Comparison of ENCODE assay signal across 8 cellular contexts in genomic region chr15:88605507-88606436, GRCh38. TPM values are rescaled to one million over a fixed set of nuclear protein-coding genes. Genes with fewer than 3 reads are reported as not detected.
DNase-seq lines count a peak whose midpoint lies in the region; ATAC-seq, FAIRE-seq and TF ChIP-seq lines count a peak whose summit lies in the region.

No MANE protein-coding gene starts in this region.

- H2BK12ac ChIP-seq in H1 (ENCODE audit: low read depth, low read length) = no peak overlapping the region

- H3K14ac ChIP-seq in H1 (ENCODE audit: insufficient read length) = no peak overlapping the region

- H3K23me2 ChIP-seq in H1 (ENCODE audit: low read depth, low read length) = peaks cover 25% of the 10 kb centered on the region; the same call in 1 of the 2 replicates

- H4K91ac ChIP-seq in H1 (replicated peaks; ENCODE audit: insufficient read length, low read length) = no peak overlapping the region

- H2BK5ac ChIP-seq in H1 (ENCODE audit: low read depth, low read length) = no peak overlapping the region

- peak overlapping the region; percentile 58 to 73 (median 65) for H3K4me3 Mint-ChIP-seq in nephron

- TF ChIP-seq POLR2A in H1 (IDR thresholded peaks at IDR 0.05; ENCODE audit: control extremely low read depth in 1 of 2, low read depth in 2 of 2, low read length in 2 of 2) = no peak

- no peak overlapping the region for H2BK15ac ChIP-seq in H1 (ENCODE audit: low read length)

- H2BK20ac ChIP-seq in H1 (ENCODE audit: low read length) = no peak overlapping the region

- H3K18ac ChIP-seq in H1 (ENCODE audit: extremely low read depth, low read length) = no peak overlapping the region

- H3K4me2 ChIP-seq in H1 (ENCODE audit: insufficient read depth in 1 of 2, low read depth in 2 of 2, low read length in 2 of 2) = peak overlapping the region; percentile 94 to 95

- H2AFZ ChIP-seq in H1 (ENCODE audit: low read length) = no peak overlapping the region

- DNase-seq in T-helper 1 cell (peak in 3 of 5 donors; percentile 38 to 42 (median 40)), H1 (ENCODE audit: low read depth in 1 of 2, low spot score in 2 of 2) (peak in 1 of 2 experiments; percentile 91), mucosa of gallbladder (ENCODE audit: low spot score) (no peak), RKO (ENCODE audit: low spot score) (no peak)

- H3K36me3 ChIP-seq in HEK293 (ENCODE audit: control insufficient read depth in 2 of 2, insufficient read depth in 1 of 2, low read length in 2 of 2) = no peaks in the 10 kb centered on the region
- no peaks in the 10 kb centered on the region for H3K36me3 ChIP-seq in H1 (ENCODE audit: control insufficient read depth in 2 of 4, insufficient read depth in 4 of 4, low read length in 3 of 4)

- no peak overlapping the region for H2AK5ac ChIP-seq in H1 (ENCODE audit: low read depth, low read length)

- H3K9me3 ChIP-seq in HEK293 (ENCODE audit: control insufficient read depth, insufficient read depth, low read depth, low read length) = no peaks in the 10 kb centered on the region
- no peaks in the 10 kb centered on the region for H3K9me3 ChIP-seq in H1 (ENCODE audit: insufficient read depth in 2 of 2, low read depth in 1 of 2, low read length in 1 of 2)

- no peak overlapping the region for H3K27ac Mint-ChIP-seq in nephron

- TF ChIP-seq EP300 in H1 (IDR thresholded peaks at IDR 0.05; ENCODE audit: borderline replicate concordance in 1 of 2, low read depth in 2 of 2, low read length in 2 of 2) = no peak

- H4K20me1 ChIP-seq in H1 (replicated peaks in 1 of 2; ENCODE audit: control insufficient read depth in 1 of 2, insufficient read depth in 2 of 2, low read length in 2 of 2) = peaks cover 0 to 7% of the 10 kb centered on the region in 2 experiments

- H3K4me1 ChIP-seq in HEK293 (ENCODE audit: control insufficient read depth, insufficient read depth, low read length) (peaks cover 18% of the 10 kb centered on the region), H1 (replicated peaks in 1 of 4; ENCODE audit: control insufficient read depth in 3 of 4, insufficient read depth in 4 of 4, low read length in 3 of 4) (peaks cover 10 to 31% (median 22%) of the 10 kb centered on the region in 4 experiments)

- H4K8ac ChIP-seq in H1 (ENCODE audit: extremely low read depth, insufficient read depth, low read length) = no peak overlapping the region

- WGBS in H1 (ENCODE audit: extremely low coverage in 1 of 2, insufficient coverage in 1 of 2, insufficient read length in 1 of 2, insufficient replicate concordance in 2 of 2, low coverage in 1 of 2, low lambda C conversion rate in 2 of 2, missing lambda C conversion rate in 1 of 2), 2 experiments = 7% methylated on average over 46 of the region's 48 CpGs; no CpG with 5 or more reads in 1 of the 2 experiments

- TF ChIP-seq CTCF in HEK293 (tag by site-specific recombination; IDR thresholded peaks at IDR 0.05) = no peak; the same call in 1 of the 2 replicates
- no peak for TF ChIP-seq CTCF in H1 (IDR thresholded peaks at IDR 0.05; ENCODE audit: control extremely low read depth in 1 of 3, insufficient read depth in 1 of 3, low read depth in 1 of 3, low read length in 3 of 3)
- TF ChIP-seq CTCF in nephron (IDR thresholded peaks at IDR 0.05; ENCODE audit: unreplicated experiment in 3 of 3) = no peak

- peaks cover 98% of the 10 kb centered on the region for H3K27me3 Mint-ChIP-seq in nephron (ENCODE audit: low read depth)

- H3K27me3 ChIP-seq in H1 (replicated peaks in 1 of 4; ENCODE audit: control insufficient read depth in 3 of 4, extremely low read depth in 1 of 4, insufficient read depth in 3 of 4, low read length in 3 of 4) = peaks cover 31 to 58% (median 51%) of the 10 kb centered on the region in 4 experiments

- no peak overlapping the region for H3K4ac ChIP-seq in H1 (replicated peaks; ENCODE audit: insufficient read length, low read depth, low read length)

- no peaks in the 10 kb centered on the region for H3K79me1 ChIP-seq in H1 (ENCODE audit: low read depth, low read length)

- FAIRE-seq in H1 (lab: Jason Lieb, UNC) = no peak

- CTCF ChIA-PET in HEK293 (lab: Yijun Ruan, JAX) = interaction anchor here (1.0 kb wide), 1 partner anchor 10 kb away, joined by 4 read pairs; no protein-coding TSS in a partner anchor
- CTCF ChIA-PET in H1 (lab: Charles Lee; ENCODE audit: partially characterized antibody) = interaction anchor here (0.6 to 1.7 kb wide), 6 partner anchors 9 to 199 kb away, joined by 3 to 7 read pairs (median 4); no protein-coding TSS in a partner anchor

- H3K27ac ChIP-seq in HEK293 (ENCODE audit: extremely low read depth, low read depth, low read length) (no peak overlapping the region), H1 (ENCODE audit: low read depth, low read length) (no peak overlapping the region)

- H3K56ac ChIP-seq in H1 (replicated peaks; ENCODE audit: insufficient read length, low read depth, low read length) = no peak overlapping the region

- ATAC-seq in HG03139 (IDR thresholded peaks at IDR 0.05; ENCODE audit: unreplicated experiment) = no peak
- ATAC-seq in HG03342 (IDR thresholded peaks at IDR 0.05; ENCODE audit: unreplicated experiment) = no peak

- H3K4me3 ChIP-seq in HEK293 (ENCODE audit: low read depth, low read length) (peak overlapping the region; percentile 12; the same call in 1 of the 2 replicates), H1 (ENCODE audit: extremely low read depth in 1 of 4, insufficient read depth in 2 of 4, low read depth in 3 of 4, low read length in 4 of 4) (peak overlapping the region; percentile 24 to 61 (median 52); a peak in 7 of 8 replicates)

- H2BK120ac ChIP-seq in H1 (replicated peaks; ENCODE audit: low read depth, low read length) = no peak overlapping the region

- H4K5ac ChIP-seq in H1 (ENCODE audit: insufficient read length, low read depth, low read length) = no peak overlapping the region

- no peaks in the 10 kb centered on the region for H3K36me3 Mint-ChIP-seq in nephron (ENCODE audit: low read depth)

- peaks cover 2% of the 10 kb centered on the region for H3K9me3 Mint-ChIP-seq in nephron

- H3K9ac ChIP-seq in H1 (replicated peaks in 1 of 4; ENCODE audit: extremely low read depth in 1 of 4, low read depth in 3 of 4, low read length in 3 of 4) = no peak overlapping the region

- H3K4me1 Mint-ChIP-seq in nephron = peaks cover 27% of the 10 kb centered on the region

- POLR2A ChIA-PET in HEK293 (lab: Yijun Ruan, JAX) (interaction anchor here (1.7 kb wide), 1 partner anchor 138 kb away, joined by 6 read pairs; the partner anchor contains the start of genes MRPL46 and MRPS11), H1 (lab: Charles Lee; ENCODE audit: partially characterized antibody) (interaction anchor here (1.1 to 1.3 kb wide), 2 partner anchors 25 to 30 kb away, joined by 3 read pairs; no protein-coding TSS in a partner anchor)

- no peaks in the 10 kb centered on the region for H3K79me2 ChIP-seq in H1 (ENCODE audit: control insufficient read depth in 1 of 2, insufficient read depth in 2 of 2, low read length in 2 of 2)

- no peak; a peak in 1 of 4 replicates for TF ChIP-seq RAD21 in H1 (IDR thresholded peaks at IDR 0.05 in 1 of 2, conservative IDR thresholded peaks at IDR 0.05 in 1 of 2; ENCODE audit: low read depth in 2 of 2, low read length in 2 of 2)

- no peak overlapping the region for H3K23ac ChIP-seq in H1 (ENCODE audit: insufficient read length)

TF ChIP-seq in H1, 55 proteins besides CTCF, POLR2A, EP300 and RAD21 (continues in another document):
- no peak for TF ChIP-seq KDM4A (IDR thresholded peaks at IDR 0.05; ENCODE audit: low read depth, low read length, severe bottlenecking)
- peak; percentile 61 for TF ChIP-seq TBP (IDR thresholded peaks at IDR 0.05; ENCODE audit: low read depth, low read length)
- TF ChIP-seq SIN3A (conservative IDR thresholded peaks at IDR 0.05 in 1 of 2, IDR thresholded peaks at IDR 0.05 in 1 of 2; ENCODE audit: low read depth in 1 of 2, low read length in 2 of 2) = peak; percentile 95 to 97
- TF ChIP-seq BACH1 (IDR thresholded peaks at IDR 0.05; ENCODE audit: low read length) = peak; percentile 90
- TF ChIP-seq EGR1 (IDR thresholded peaks at IDR 0.05; ENCODE audit: borderline replicate concordance, low read depth, low read length) = no peak

RNA-seq across cellular contexts. Expression of gene AEN, which starts 15.4 kb away (rescaled TPM):
- 122 and 125 TPM in 2 replicates for total RNA-seq in H1 (2021; fragmentation: NEBNext Ultra II Directional; extraction: Animal tissue kit (Norgen Biotek cat#: 25700))
- 112 and 167 TPM in 2 replicates for polyA plus RNA-seq in H1 (2011; rRNA removed)
- 150 TPM for polyA plus RNA-seq in H1 (2011; cell fraction: cytosol; rRNA removed)
- 209 TPM for polyA plus RNA-seq in H1 (2011; cell fraction: nucleus; rRNA removed)
- 89.9 to 128 TPM (median 107 TPM) in 4 replicates for polyA plus RNA-seq in H1 (2012, experiment 1 of 2)
- polyA plus RNA-seq in H1 (2012, experiment 2 of 2) = 126 TPM
- 61.5 TPM for polyA plus RNA-seq in H1 (2013, experiment 1 of 2)
- polyA plus RNA-seq in H1 (2013, experiment 2 of 2) = 61.2 TPM
- polyA minus RNA-seq in H1 (2011; rRNA and poly(A)+ RNA removed) = 157 and 180 TPM in 2 replicates
- polyA minus RNA-seq in H1 (2011; cell fraction: cytosol; rRNA and poly(A)+ RNA removed) = 130 TPM
- 229 TPM for polyA minus RNA-seq in H1 (2011; cell fraction: nucleus; rRNA and poly(A)+ RNA removed)
- 34.4 TPM for total RNA-seq in mucosa of gallbladder

RNA-seq across cellular contexts. Expression of gene ISG20, which starts 33.0 kb away (rescaled TPM):
- 2.9 and 4.0 TPM in 2 replicates for total RNA-seq in H1 (2021; fragmentation: NEBNext Ultra II Directional; extraction: Animal tissue kit (Norgen Biotek cat#: 25700))
- 5.0 and 5.2 TPM in 2 replicates for polyA plus RNA-seq in H1 (2011; rRNA removed)
- 5.5 TPM for polyA plus RNA-seq in H1 (2011; cell fraction: cytosol; rRNA removed)
- 6.6 TPM for polyA plus RNA-seq in H1 (2011; cell fraction: nucleus; rRNA removed)
- 2.5 to 5.7 TPM (median 4.1 TPM) in 4 replicates for polyA plus RNA-seq in H1 (2012, experiment 1 of 2)
- polyA plus RNA-seq in H1 (2012, experiment 2 of 2) = 3.0 TPM
- 3.1 TPM for polyA plus RNA-seq in H1 (2013, experiment 1 of 2)
- polyA plus RNA-seq in H1 (2013, experiment 2 of 2) = 2.1 TPM
- 1.8 and 2.0 TPM in 2 replicates for polyA minus RNA-seq in H1 (2011; rRNA and poly(A)+ RNA removed)
- polyA minus RNA-seq in H1 (2011; cell fraction: cytosol; rRNA and poly(A)+ RNA removed) = 0.81 TPM
- 3.0 TPM for polyA minus RNA-seq in H1 (2011; cell fraction: nucleus; rRNA and poly(A)+ RNA removed)
- 383 TPM for total RNA-seq in mucosa of gallbladder

RNA-seq across cellular contexts. Expression of gene DET1, which starts 59.3 kb away (rescaled TPM):
- 5.4 and 6.1 TPM in 2 replicates for total RNA-seq in H1 (2021; fragmentation: NEBNext Ultra II Directional; extraction: Animal tissue kit (Norgen Biotek cat#: 25700))
- polyA plus RNA-seq in H1 (2011; rRNA removed) = 7.7 and 8.5 TPM in 2 replicates
- 8.6 TPM for polyA plus RNA-seq in H1 (2011; cell fraction: cytosol; rRNA removed)
- polyA plus RNA-seq in H1 (2011; cell fraction: nucleus; rRNA removed) = 12.2 TPM
- polyA plus RNA-seq in H1 (2012, experiment 1 of 2) = 5.2 to 7.4 TPM (median 6.1 TPM) in 4 replicates
- polyA plus RNA-seq in H1 (2012, experiment 2 of 2) = 3.0 TPM
- polyA plus RNA-seq in H1 (2013, experiment 1 of 2) = 4.3 TPM
- polyA plus RNA-seq in H1 (2013, experiment 2 of 2) = 3.5 TPM
- polyA minus RNA-seq in H1 (2011; rRNA and poly(A)+ RNA removed) = 15.5 and 16.5 TPM in 2 replicates
- polyA minus RNA-seq in H1 (2011; cell fraction: cytosol; rRNA and poly(A)+ RNA removed) = 5.4 TPM
- polyA minus RNA-seq in H1 (2011; cell fraction: nucleus; rRNA and poly(A)+ RNA removed) = 16.3 TPM
- 7.4 TPM for total RNA-seq in mucosa of gallbladder

Comparison
In these comparisons a context has a peak if more than half of its experiments do, and no peak if none do; other contexts are left out.
1. DNase-seq: peak in T-helper 1 cell (3 of 5); none in mucosa of gallbladder (single experiment) and RKO (single experiment).
2. RNA of gene ISG20, which starts 33.0 kb away (total RNA-seq): 383 TPM in mucosa of gallbladder (single experiment); 2.9 to 4.0 TPM in H1; every median in the first group is over 10 times any median in the second.
3. Of the 6 proteins assayed by ChIP-seq in both HEK293 and H1: peak only in HEK293: BCL11A; only in H1: YY1; in both: none; in neither: 4.